In genomic region chr6:107459283-107460073, GRCh38 we compare ENCODE assay signal across 1 cellular context.
A peak's percentile ranks its signal among the peaks of the same experiment; 100 is the strongest.
TF ChIP-seq lines count a peak whose summit lies in the region.

A gene with protein sequence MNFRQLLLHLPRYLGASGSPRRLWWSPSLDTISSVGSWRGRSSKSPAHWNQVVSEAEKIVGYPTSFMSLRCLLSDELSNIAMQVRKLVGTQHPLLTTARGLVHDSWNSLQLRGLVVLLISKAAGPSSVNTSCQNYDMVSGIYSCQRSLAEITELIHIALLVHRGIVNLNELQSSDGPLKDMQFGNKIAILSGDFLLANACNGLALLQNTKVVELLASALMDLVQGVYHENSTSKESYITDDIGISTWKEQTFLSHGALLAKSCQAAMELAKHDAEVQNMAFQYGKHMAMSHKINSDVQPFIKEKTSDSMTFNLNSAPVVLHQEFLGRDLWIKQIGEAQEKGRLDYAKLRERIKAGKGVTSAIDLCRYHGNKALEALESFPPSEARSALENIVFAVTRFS (minus strand): TSS chr6:107459564. CDS start chr6:107459285, 279 bp downstream.

TF ChIP-seq in K562, 482 proteins besides CTCF, POLR2A, EP300 and RAD21 (continued from another document and continues in another):
- TF ChIP-seq, protein P1, sequence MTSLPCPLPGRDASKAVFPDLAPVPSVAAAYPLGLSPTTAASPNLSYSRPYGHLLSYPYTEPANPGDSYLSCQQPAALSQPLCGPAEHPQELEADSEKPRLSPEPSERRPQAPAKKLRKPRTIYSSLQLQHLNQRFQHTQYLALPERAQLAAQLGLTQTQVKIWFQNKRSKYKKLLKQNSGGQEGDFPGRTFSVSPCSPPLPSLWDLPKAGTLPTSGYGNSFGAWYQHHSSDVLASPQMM (CRISPR knock-in tag; IDR thresholded peaks at IDR 0.05): no peak
- TF ChIP-seq TEAD2 (tag; IDR thresholded peaks at IDR 0.05) (peak; percentile 68; the same call in 1 of the 2 replicates), PYGO2 (tag; IDR thresholded peaks at IDR 0.05) (no peak), MCM3 (IDR thresholded peaks at IDR 0.05) (no peak), ZNF668 (CRISPR knock-in tag; IDR thresholded peaks at IDR 0.05) (no peak), HDGF (IDR thresholded peaks at IDR 0.05) (no peak), ZNF644 (tag; IDR thresholded peaks at IDR 0.05; ENCODE audit: low read depth) (no peak), NCOA4 (IDR thresholded peaks at IDR 0.05; ENCODE audit: partially characterized antibody) (no peak), ZBTB34 (CRISPR knock-in tag; IDR thresholded peaks at IDR 0.05) (no peak), PRMT5 (CRISPR knock-in tag; IDR thresholded peaks at IDR 0.05) (no peak), ZNF23 (CRISPR knock-in tag; IDR thresholded peaks at IDR 0.05) (no peak), NEUROD1 (IDR thresholded peaks at IDR 0.05; ENCODE audit: borderline replicate concordance, low read depth, low read length, partially characterized antibody) (no peak), NFIX (CRISPR knock-in tag; IDR thresholded peaks at IDR 0.05; ENCODE audit: low read depth) (no peak), U2AF1 (optimal IDR thresholded peaks at IDR 0.05; ENCODE audit: low read depth, low read length) (no peak), ZNF274 (IDR thresholded peaks at IDR 0.05; ENCODE audit: borderline replicate concordance, low read depth, low read length) (no peak), NR1H2 (CRISPR knock-in tag; IDR thresholded peaks at IDR 0.05) (no peak), ZNF140 (CRISPR knock-in tag; IDR thresholded peaks at IDR 0.05) (no peak), CCAR2 (IDR thresholded peaks at IDR 0.05; ENCODE audit: low read depth, low read length) (no peak), ZBTB1 (CRISPR knock-in tag; IDR thresholded peaks at IDR 0.05; ENCODE audit: borderline replicate concordance, low read depth) (no peak), MAFG (tag; conservative IDR thresholded peaks at IDR 0.05) (no peak), SETDB1 (IDR thresholded peaks at IDR 0.05; ENCODE audit: low read length) (no peak), FOXK2 (conservative IDR thresholded peaks at IDR 0.05 in 1 of 2, IDR thresholded peaks at IDR 0.05 in 1 of 2; ENCODE audit: low read depth in 2 of 2) (peak; percentile 18 to 33; a peak in 1 of 4 replicates), PRDM10 (IDR thresholded peaks at IDR 0.05; ENCODE audit: partially characterized antibody) (peak; percentile 33), TAF9B (IDR thresholded peaks at IDR 0.05; ENCODE audit: partially characterized antibody) (peak; percentile 84), ZZZ3 (IDR thresholded peaks at IDR 0.05) (no peak), CBX8 (IDR thresholded peaks at IDR 0.05; ENCODE audit: borderline replicate concordance, extremely low read depth, low read depth, low read length, poor library complexity, severe bottlenecking) (no peak), MTA1 (IDR thresholded peaks at IDR 0.05; ENCODE audit: borderline replicate concordance) (0 out of 2 replicates have a peak, but pooled peaks have one; percentile 5), ZEB2 (IDR thresholded peaks at IDR 0.05) (no peak), ZNF699 (CRISPR knock-in tag; IDR thresholded peaks at IDR 0.05; ENCODE audit: insufficient replicate concordance) (no peak)
- TF ChIP-seq, protein P2, sequence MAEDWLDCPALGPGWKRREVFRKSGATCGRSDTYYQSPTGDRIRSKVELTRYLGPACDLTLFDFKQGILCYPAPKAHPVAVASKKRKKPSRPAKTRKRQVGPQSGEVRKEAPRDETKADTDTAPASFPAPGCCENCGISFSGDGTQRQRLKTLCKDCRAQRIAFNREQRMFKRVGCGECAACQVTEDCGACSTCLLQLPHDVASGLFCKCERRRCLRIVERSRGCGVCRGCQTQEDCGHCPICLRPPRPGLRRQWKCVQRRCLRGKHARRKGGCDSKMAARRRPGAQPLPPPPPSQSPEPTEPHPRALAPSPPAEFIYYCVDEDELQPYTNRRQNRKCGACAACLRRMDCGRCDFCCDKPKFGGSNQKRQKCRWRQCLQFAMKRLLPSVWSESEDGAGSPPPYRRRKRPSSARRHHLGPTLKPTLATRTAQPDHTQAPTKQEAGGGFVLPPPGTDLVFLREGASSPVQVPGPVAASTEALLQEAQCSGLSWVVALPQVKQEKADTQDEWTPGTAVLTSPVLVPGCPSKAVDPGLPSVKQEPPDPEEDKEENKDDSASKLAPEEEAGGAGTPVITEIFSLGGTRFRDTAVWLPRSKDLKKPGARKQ (CRISPR knock-in tag; IDR thresholded peaks at IDR 0.05): no peak
- TF ChIP-seq, protein P3, sequence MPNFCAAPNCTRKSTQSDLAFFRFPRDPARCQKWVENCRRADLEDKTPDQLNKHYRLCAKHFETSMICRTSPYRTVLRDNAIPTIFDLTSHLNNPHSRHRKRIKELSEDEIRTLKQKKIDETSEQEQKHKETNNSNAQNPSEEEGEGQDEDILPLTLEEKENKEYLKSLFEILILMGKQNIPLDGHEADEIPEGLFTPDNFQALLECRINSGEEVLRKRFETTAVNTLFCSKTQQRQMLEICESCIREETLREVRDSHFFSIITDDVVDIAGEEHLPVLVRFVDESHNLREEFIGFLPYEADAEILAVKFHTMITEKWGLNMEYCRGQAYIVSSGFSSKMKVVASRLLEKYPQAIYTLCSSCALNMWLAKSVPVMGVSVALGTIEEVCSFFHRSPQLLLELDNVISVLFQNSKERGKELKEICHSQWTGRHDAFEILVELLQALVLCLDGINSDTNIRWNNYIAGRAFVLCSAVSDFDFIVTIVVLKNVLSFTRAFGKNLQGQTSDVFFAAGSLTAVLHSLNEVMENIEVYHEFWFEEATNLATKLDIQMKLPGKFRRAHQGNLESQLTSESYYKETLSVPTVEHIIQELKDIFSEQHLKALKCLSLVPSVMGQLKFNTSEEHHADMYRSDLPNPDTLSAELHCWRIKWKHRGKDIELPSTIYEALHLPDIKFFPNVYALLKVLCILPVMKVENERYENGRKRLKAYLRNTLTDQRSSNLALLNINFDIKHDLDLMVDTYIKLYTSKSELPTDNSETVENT (CRISPR knock-in tag; IDR thresholded peaks at IDR 0.05): no peak
- TF ChIP-seq, protein P4, sequence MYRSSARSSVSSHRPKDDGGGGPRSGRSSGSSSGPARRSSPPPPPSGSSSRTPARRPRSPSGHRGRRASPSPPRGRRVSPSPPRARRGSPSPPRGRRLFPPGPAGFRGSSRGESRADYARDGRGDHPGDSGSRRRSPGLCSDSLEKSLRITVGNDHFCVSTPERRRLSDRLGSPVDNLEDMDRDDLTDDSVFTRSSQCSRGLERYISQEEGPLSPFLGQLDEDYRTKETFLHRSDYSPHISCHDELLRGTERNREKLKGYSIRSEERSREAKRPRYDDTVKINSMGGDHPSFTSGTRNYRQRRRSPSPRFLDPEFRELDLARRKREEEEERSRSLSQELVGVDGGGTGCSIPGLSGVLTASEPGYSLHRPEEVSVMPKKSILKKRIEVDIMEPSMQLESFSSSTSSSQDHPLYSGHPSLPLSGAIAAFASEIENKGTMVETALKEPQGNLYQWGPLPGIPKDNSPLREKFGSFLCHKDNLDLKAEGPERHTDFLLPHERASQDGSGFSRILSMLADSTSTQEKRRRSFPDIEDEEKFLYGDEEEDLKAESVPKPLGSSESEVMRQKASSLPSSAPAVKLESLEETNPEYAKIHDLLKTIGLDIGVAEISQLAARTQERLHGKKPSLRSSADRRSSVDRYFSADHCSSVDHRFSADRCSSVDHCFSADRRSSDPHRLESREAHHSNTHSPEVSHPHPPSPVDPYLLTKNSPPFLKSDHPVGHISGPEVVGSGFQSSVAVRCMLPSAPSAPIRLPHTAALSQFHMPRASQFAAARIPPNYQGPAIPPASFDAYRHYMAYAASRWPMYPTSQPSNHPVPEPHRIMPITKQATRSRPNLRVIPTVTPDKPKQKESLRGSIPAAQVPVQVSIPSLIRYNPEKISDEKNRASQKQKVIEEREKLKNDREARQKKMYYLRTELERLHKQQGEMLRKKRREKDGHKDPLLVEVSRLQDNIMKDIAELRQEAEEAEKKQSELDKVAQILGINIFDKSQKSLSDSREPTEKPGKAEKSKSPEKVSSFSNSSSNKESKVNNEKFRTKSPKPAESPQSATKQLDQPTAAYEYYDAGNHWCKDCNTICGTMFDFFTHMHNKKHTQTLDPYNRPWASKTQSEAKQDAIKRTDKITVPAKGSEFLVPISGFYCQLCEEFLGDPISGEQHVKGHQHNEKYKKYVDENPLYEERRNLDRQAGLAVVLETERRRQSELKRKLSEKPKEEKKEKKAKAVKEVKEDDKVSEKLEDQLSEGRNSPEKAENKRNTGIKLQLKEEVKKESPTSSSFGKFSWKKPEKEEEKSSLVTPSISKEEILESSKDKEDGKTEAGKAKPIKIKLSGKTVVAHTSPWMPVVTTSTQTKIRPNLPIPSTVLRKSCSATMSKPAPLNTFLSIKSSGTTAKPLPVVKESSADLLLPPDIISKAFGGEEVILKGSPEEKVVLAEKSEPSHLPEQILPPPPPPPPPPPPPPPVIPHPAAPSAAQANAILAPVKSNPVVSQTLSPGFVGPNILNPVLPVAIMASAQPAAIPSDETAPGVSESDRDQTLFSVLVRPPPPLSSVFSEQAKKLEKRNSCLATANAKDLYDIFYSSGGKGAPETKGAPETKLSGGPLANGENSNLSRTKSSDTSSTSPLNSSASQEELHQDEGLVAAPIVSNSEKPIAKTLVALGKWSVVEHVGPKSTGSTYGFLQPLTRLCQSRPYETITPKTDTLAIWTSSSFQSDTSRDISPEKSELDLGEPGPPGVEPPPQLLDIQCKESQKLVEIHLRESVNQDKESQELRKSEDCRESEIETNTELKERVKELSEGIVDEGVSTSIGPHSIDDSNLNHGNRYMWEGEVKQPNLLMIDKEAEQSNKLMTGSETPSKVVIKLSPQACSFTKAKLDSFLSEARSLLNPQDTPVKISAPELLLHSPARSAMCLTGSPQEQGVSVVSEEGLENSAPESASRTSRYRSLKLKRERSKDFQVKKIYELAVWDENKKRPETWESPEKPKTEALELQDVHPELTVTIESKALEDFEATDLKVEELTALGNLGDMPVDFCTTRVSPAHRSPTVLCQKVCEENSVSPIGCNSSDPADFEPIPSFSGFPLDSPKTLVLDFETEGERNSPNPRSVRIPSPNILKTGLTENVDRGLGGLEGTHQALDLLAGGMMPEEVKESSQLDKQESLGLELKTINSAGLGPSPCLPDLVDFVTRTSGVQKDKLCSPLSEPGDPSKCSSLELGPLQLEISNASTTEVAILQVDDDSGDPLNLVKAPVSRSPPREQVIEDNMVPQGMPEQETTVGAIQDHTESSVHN (IDR thresholded peaks at IDR 0.05; ENCODE audit: borderline replicate concordance in 1 of 2, low read depth in 1 of 2): no peak
- TF ChIP-seq, protein P5, sequence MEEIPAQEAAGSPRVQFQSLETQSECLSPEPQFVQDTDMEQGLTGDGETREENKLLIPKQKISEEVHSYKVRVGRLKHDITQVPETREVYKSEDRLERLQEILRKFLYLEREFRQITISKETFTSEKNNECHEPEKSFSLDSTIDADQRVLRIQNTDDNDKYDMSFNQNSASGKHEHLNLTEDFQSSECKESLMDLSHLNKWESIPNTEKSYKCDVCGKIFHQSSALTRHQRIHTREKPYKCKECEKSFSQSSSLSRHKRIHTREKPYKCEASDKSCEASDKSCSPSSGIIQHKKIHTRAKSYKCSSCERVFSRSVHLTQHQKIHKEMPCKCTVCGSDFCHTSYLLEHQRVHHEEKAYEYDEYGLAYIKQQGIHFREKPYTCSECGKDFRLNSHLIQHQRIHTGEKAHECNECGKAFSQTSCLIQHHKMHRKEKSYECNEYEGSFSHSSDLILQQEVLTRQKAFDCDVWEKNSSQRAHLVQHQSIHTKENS (CRISPR knock-in tag; IDR thresholded peaks at IDR 0.05): no peak
- TF ChIP-seq, protein P6, sequence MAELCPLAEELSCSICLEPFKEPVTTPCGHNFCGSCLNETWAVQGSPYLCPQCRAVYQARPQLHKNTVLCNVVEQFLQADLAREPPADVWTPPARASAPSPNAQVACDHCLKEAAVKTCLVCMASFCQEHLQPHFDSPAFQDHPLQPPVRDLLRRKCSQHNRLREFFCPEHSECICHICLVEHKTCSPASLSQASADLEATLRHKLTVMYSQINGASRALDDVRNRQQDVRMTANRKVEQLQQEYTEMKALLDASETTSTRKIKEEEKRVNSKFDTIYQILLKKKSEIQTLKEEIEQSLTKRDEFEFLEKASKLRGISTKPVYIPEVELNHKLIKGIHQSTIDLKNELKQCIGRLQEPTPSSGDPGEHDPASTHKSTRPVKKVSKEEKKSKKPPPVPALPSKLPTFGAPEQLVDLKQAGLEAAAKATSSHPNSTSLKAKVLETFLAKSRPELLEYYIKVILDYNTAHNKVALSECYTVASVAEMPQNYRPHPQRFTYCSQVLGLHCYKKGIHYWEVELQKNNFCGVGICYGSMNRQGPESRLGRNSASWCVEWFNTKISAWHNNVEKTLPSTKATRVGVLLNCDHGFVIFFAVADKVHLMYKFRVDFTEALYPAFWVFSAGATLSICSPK (IDR thresholded peaks at IDR 0.05; ENCODE audit: borderline replicate concordance): no peak; the same call in 1 of the 2 replicates
